Comparison of ENCODE assay signal across 8 cellular contexts in the genomic region with DNA sequence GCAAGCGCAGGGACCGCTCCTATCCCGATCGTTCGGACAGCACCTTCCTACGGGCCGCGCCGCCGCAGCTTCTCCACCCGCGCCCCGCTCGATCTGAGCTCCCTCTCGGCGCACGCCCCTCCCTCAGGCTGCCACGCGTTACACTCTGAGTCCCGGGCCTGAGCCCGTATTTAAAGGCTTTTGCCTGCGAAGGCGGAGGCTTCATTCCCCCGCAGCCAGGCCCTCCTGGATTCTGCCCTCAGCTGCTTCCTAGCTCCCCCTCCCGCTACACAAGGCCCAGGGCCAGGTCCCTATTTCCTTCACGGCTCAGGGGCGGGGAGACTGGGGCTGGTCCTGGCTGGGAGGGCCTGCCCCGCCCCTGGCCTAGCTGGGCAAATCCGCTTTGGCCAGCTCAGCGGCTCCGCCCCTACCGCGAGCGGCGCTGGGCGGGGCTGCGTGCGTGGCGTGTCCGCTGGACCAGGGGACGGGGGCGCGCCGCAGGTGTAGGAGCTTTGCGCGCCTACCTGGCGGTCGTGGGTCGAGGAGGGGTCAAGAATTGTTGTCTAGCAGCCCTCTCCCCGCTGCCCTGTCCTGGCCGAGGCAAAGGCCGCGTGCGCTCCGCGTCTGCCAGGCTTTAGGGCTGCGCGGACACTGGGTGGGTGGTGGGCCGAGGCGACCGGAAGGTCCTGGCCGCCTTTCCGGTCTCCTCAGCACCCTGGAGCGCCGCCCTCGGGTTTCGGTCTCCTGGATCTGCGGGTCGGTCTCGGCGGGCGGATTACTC.
A peak's percentile ranks its signal among the peaks of the same experiment; 100 is the strongest.
DNase-seq lines count a peak whose midpoint lies in the region; ATAC-seq and TF ChIP-seq lines count a peak whose summit lies in the region.

A gene (minus strand): TSS at position 144 of the 760 bp plus-strand sequence. CDS start 5,927 bp downstream, outside the sequence.

- no peak for TF ChIP-seq CTCF in AG09319 (IDR thresholded peaks at IDR 0.05; ENCODE audit: low read depth, low read length)

- DNase-seq in AG09319 (ENCODE audit: extremely low read depth, low read depth) = peak; percentile 99
- peak; percentile 78 for DNase-seq in NCI-H345 treated with DMSO at 0.1 percent for 48 hours (lab: John Stamatoyannopoulos, UW; ENCODE audit: unreplicated experiment)
- DNase-seq in activated CD4-positive, CD25-positive, alpha-beta regulatory T cell (lab: John Stamatoyannopoulos, UW) = peak; percentile 81 to 87 (median 82)
- peak; percentile 87 for DNase-seq in central memory CD4-positive, alpha-beta T cell
- DNase-seq in inferior parietal cortex (ENCODE audit: extremely low spot score) = peak; percentile 95
- DNase-seq in stimulated activated CD4-positive, alpha-beta T cell treated with anti-CD3 and anti-CD28 coated beads, Interleukin-12 subunit alpha, Interleukin-12 subunit beta, amount 100 ng/mL, for 24 hours (ENCODE audit: low read depth in 2 of 2) = peak; percentile 73 to 89

- peak; percentile 96 for ATAC-seq in GM19023 (IDR thresholded peaks at IDR 0.05; ENCODE audit: unreplicated experiment)
- ATAC-seq in HG03280 (IDR thresholded peaks at IDR 0.05; ENCODE audit: unreplicated experiment) = peak; percentile 98

Comparison
In these comparisons a context has a peak if more than half of its experiments do, and no peak if none do; other contexts are left out.
1. Peak in every context shown above with its lines: DNase-seq and ATAC-seq.